Comparison of ENCODE assay signal across 5 cellular contexts in the genomic region with DNA sequence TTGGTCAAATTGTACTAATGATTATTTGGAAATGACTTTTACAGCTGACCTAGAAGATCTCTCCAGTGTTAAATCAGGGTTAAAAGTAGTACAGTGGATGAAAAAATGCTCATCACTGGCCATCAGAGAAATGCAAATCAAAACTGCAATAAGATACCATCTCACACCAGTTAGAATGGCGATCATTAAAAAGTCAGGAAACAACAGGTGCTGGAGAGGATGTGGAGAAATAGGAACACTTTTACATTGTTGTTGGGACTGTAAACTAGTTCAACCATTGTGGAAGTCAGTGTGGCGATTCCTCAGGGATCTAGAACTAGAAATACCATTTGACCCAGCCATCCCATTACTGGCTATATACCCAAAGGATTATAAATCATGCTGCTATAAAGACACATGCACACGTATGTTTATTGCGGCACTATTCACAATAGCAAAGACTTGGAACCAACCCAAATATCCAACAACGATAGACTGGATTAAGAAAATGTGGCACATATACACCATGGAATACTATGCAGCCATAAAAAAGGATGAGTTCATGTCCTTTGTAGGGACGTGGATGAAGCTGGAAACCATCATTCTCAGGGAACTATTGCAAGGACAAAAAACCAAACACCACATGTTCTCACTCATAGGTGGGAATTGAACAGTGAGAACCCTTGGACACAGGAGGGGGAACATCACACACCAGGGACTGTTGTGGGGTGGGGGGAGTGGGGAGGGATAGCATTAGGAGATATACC. TPM values are rescaled to one million over a fixed set of nuclear protein-coding genes. Genes with fewer than 3 reads are reported as not detected.
DNase-seq lines count a peak whose midpoint lies in the region; ATAC-seq, FAIRE-seq and TF ChIP-seq lines count a peak whose summit lies in the region.
"Not testable (repeated sequence)": the region's sequence is repeated elsewhere in the genome, so short reads cannot be mapped to it uniquely, and the experiment has no call there.

No MANE protein-coding gene starts in this region.

- TF ChIP-seq CTCF in A673 (conservative IDR thresholded peaks at IDR 0.05; ENCODE audit: low read depth, low read length); HEK293 (tag by site-specific recombination; IDR thresholded peaks at IDR 0.05); Panc1 (IDR thresholded peaks at IDR 0.05); K562 (IDR thresholded peaks at IDR 0.05 in 2 of 3, conservative IDR thresholded peaks at IDR 0.05 in 1 of 3; ENCODE audit: insufficient read depth in 2 of 3, low read depth in 1 of 3, low read length in 3 of 3); HepG2 (CRISPR knock-in tag; IDR thresholded peaks at IDR 0.05): not testable (repeated sequence)

- FAIRE-seq in K562 (lab: Jason Lieb, UNC); HepG2 (lab: Jason Lieb, UNC): not testable (repeated sequence)

- not testable (repeated sequence) for H3K27ac ChIP-seq in A673 (ENCODE audit: low read depth, low read length, poor library complexity, severe bottlenecking); HEK293 (ENCODE audit: extremely low read depth, low read depth, low read length); Panc1 (ENCODE audit: low read length); K562 (ENCODE audit: extremely low read depth, low read depth, low read length); HepG2 (ENCODE audit: extremely low read length, insufficient read depth, low read length)

- H3K27me3 ChIP-seq in A673 (replicated peaks; ENCODE audit: insufficient read depth, low read depth, low read length, poor library complexity); Panc1 (ENCODE audit: control insufficient read depth, insufficient read depth, low read length); K562 (ENCODE audit: control insufficient read depth in 2 of 2, insufficient read depth in 2 of 2, low read length in 2 of 2); HepG2 (ENCODE audit: control insufficient read depth in 1 of 2, insufficient read depth in 2 of 2, low read length in 2 of 2): not testable (repeated sequence)

- not testable (repeated sequence) for DNase-seq in A673 (ENCODE audit: low spot score); Panc1 (ENCODE audit: low read depth, low spot score); K562 (ENCODE audit: extremely low read depth in 1 of 4, low spot score in 3 of 4); HepG2 (ENCODE audit: low spot score)

- not testable (repeated sequence) for H3K36me3 ChIP-seq in A673 (ENCODE audit: insufficient read depth, low read length, poor library complexity, severe bottlenecking); HEK293 (ENCODE audit: control insufficient read depth in 2 of 2, insufficient read depth in 1 of 2, low read length in 2 of 2); Panc1 (ENCODE audit: control insufficient read depth, insufficient read depth, low read length); K562 (ENCODE audit: control insufficient read depth, insufficient read depth, low read length); HepG2 (replicated peaks in 1 of 2; ENCODE audit: control insufficient read depth in 1 of 2, insufficient read depth in 2 of 2, low read length in 2 of 2)

- H3K79me2 ChIP-seq in K562 (ENCODE audit: control insufficient read depth, insufficient read depth, low read length) (peaks cover 92% of the 10 kb centered on the region), HepG2 (ENCODE audit: insufficient read depth, low read length) (peaks cover 92% of the 10 kb centered on the region)

- not testable (repeated sequence) for H3K9ac ChIP-seq in K562 (ENCODE audit: insufficient read depth in 1 of 2, low read depth in 2 of 2, low read length in 2 of 2); HepG2 (ENCODE audit: insufficient read depth, low read depth, low read length)

- H2AFZ ChIP-seq in K562 (ENCODE audit: low read depth, low read length); HepG2 (ENCODE audit: low read length): not testable (repeated sequence)

- not testable (repeated sequence) for TF ChIP-seq POLR2A in K562 (conservative IDR thresholded peaks at IDR 0.05); HepG2 (IDR thresholded peaks at IDR 0.05; ENCODE audit: insufficient read depth in 1 of 2, low read depth in 2 of 2, low read length in 2 of 2)

- H3K4me2 ChIP-seq in K562 (ENCODE audit: insufficient read depth, low read length); HepG2 (ENCODE audit: low read depth, low read length): not testable (repeated sequence)

- H3K9me3 ChIP-seq in A673 (ENCODE audit: low read depth, low read length, poor library complexity, severe bottlenecking); HEK293 (ENCODE audit: control insufficient read depth, insufficient read depth, low read depth, low read length); Panc1 (ENCODE audit: control insufficient read depth, insufficient read depth, low read depth, low read length); K562 (replicated peaks; ENCODE audit: control insufficient read depth, insufficient read depth, low read depth, low read length); HepG2 (ENCODE audit: low read length): not testable (repeated sequence)

- not testable (repeated sequence) for H3K4me3 ChIP-seq in A673 (ENCODE audit: low read depth, low read length, poor library complexity, severe bottlenecking); HEK293 (ENCODE audit: low read depth, low read length); Panc1 (ENCODE audit: low read depth in 2 of 2, low read length in 2 of 2); K562; HepG2 (replicated peaks in 1 of 3; ENCODE audit: insufficient read depth in 1 of 3, low read depth in 2 of 3, low read length in 3 of 3)

- not testable (repeated sequence) for H3K4me1 ChIP-seq in A673 (ENCODE audit: insufficient read depth, low read length, poor library complexity, severe bottlenecking); Panc1 (ENCODE audit: control insufficient read depth, insufficient read depth, low read length); K562 (replicated peaks in 1 of 2; ENCODE audit: control insufficient read depth in 2 of 2, insufficient read depth in 2 of 2, low read length in 2 of 2); HepG2 (ENCODE audit: insufficient read depth, low read length)
- peaks cover 13% of the 10 kb centered on the region for H3K4me1 ChIP-seq in HEK293 (ENCODE audit: control insufficient read depth, insufficient read depth, low read length)

- H4K20me1 ChIP-seq in K562 (replicated peaks; ENCODE audit: control insufficient read depth, insufficient read depth, low read length), result not testable (repeated sequence)
- H4K20me1 ChIP-seq in HepG2 (ENCODE audit: insufficient read depth, low read length), result peaks cover 40% of the 10 kb centered on the region

- ATAC-seq in Panc1, K562, HepG2: not testable (repeated sequence)

- H3K9me1 ChIP-seq in K562 (ENCODE audit: control insufficient read depth, insufficient read depth, low read length), result not testable (repeated sequence)

- 100% methylated on average over 2 of the region's 6 CpGs for WGBS in K562 (ENCODE audit: insufficient coverage, low coverage, missing lambda C conversion rate)
- WGBS in HepG2 (ENCODE audit: low lambda C conversion rate), result 92% methylated on average over 3 of the region's 6 CpGs

- CTCF ChIA-PET in A673 (lab: Charles Lee); HEK293 (lab: Yijun Ruan, JAX); Panc1 (lab: Charles Lee); HepG2 (lab: Yijun Ruan, JAX; ENCODE audit: low intra/inter-chr PET ratio, low total read pairs): not testable (repeated sequence)
- CTCF ChIA-PET in K562 (lab: Yijun Ruan, JAX; ENCODE audit: low intra/inter-chr PET ratio), result interaction anchor here (0.5 kb wide), 1 partner anchor 45 kb away, joined by 4 read pairs; no protein-coding TSS in a partner anchor

- intact Hi-C loops in A673 (cut with micrococcal nuclease; ENCODE audit: unreplicated experiment); Panc1 (cut with micrococcal nuclease; ENCODE audit: unreplicated experiment); K562 (cut with micrococcal nuclease); HepG2 (cut with micrococcal nuclease; ENCODE audit: unreplicated experiment): not testable (repeated sequence)

- POLR2A ChIA-PET in A673 (lab: Charles Lee; ENCODE audit: low non-redundant PET); HEK293 (lab: Yijun Ruan, JAX); Panc1 (lab: Charles Lee); K562 (lab: Yijun Ruan, JAX); HepG2 (lab: Yijun Ruan, JAX): not testable (repeated sequence)

- BruUV-seq in A673 (replicated peaks; lab: Mats Ljungman, UMichigan), result TSS peak; percentile 6
- TSS peak; percentile 11 for BruUV-seq in Panc1 (replicated peaks; lab: Mats Ljungman, UMichigan)
- BruUV-seq in K562 (replicated peaks; lab: Mats Ljungman, UMichigan), result not testable (repeated sequence)
- TSS peak; percentile 5 for BruUV-seq in HepG2 (replicated peaks; lab: Mats Ljungman, UMichigan)

- in situ Hi-C loops in Panc1 (cut with HindIII; ENCODE audit: low pct_unique_long_range_greater_than_20kb, low sequenced_read_pairs); K562 (cut with MboI); HepG2 (cut with HindIII; ENCODE audit: extremely low pct_ligation_motif_present, low pct_unique_long_range_greater_than_20kb): not testable (repeated sequence)

- not testable (repeated sequence) for TF ChIP-seq EP300 in K562 (IDR thresholded peaks at IDR 0.05; ENCODE audit: low read length); HepG2 (IDR thresholded peaks at IDR 0.05; ENCODE audit: low read depth in 2 of 2, low read length in 2 of 2); HepG2 (CRISPR knock-in tag; IDR thresholded peaks at IDR 0.05; ENCODE audit: borderline replicate concordance)

- not testable (repeated sequence) for TF ChIP-seq RAD21 in K562 (CRISPR knock-in tag; conservative IDR thresholded peaks at IDR 0.05 in 1 of 2, IDR thresholded peaks at IDR 0.05 in 1 of 2); HepG2 (CRISPR knock-in tag; IDR thresholded peaks at IDR 0.05)

RNA-seq across cellular contexts. Expression of gene NIPBL, which starts 15.7 kb away (rescaled TPM):
- 69.5 and 79.6 TPM in 2 replicates for total RNA-seq in A673 (2021)
- 41.6 TPM for total RNA-seq in Panc1 (2021; ENCODE audit: unreplicated experiment)
- 19.1 TPM for polyA plus RNA-seq in Panc1 (2012; ENCODE audit: insufficient read length)
- 63.5 and 179 TPM in 2 replicates for total RNA-seq in K562 (2011; cell fraction: chromatin; rRNA removed; ENCODE audit: low replicate concordance)
- 22.7 and 38.0 TPM in 2 replicates for total RNA-seq in K562 (2011; cell fraction: nucleolus; rRNA removed)
- total RNA-seq in K562 (2011; cell fraction: nucleoplasm; rRNA removed), result 72.7 and 138 TPM in 2 replicates
- total RNA-seq in K562 (2014; rRNA removed), result 26.1 and 27.9 TPM in 2 replicates
- 38.9 and 48.7 TPM in 2 replicates for total RNA-seq in K562 (2014; rRNA removed; fragmentation: Illumina TruSeq; extraction: Trizol)
- 37.9 and 42.3 TPM in 2 replicates for total RNA-seq in K562 (2015; rRNA removed; fragmentation: Illumina TruSeq; extraction: Trizol)
- 56.7 and 56.9 TPM in 2 replicates for total RNA-seq in K562 (2021)
- 45.0 and 50.6 TPM in 2 replicates for polyA plus RNA-seq in K562 (2011; rRNA removed)
- polyA plus RNA-seq in K562 (2011; cell fraction: cytosol; rRNA removed), result 28.7 and 31.9 TPM in 2 replicates
- 93.7 and 95.8 TPM in 2 replicates for polyA plus RNA-seq in K562 (2011; cell fraction: nucleus; rRNA removed)
- 25.7 and 27.0 TPM in 2 replicates for polyA plus RNA-seq in K562 (2012)
- 31.6 and 39.1 TPM in 2 replicates for polyA plus RNA-seq in K562 (2014; fragmentation: Illumina TruSeq; extraction: Trizol)
- polyA plus RNA-seq in K562 (2014; fragmentation: Nextera tagmentation; extraction: Ambion mirVana), result 10 to 100 TPM; 12.9 to 15.6 TPM
- 20.8 and 26.2 TPM in 2 replicates for polyA plus RNA-seq in K562 (2014; rRNA removed)
- 186 and 237 TPM in 2 replicates for polyA minus RNA-seq in K562 (2011; rRNA and poly(A)+ RNA removed)
- polyA minus RNA-seq in K562 (2011; cell fraction: cytosol; rRNA and poly(A)+ RNA removed), result 43.8 and 51.4 TPM in 2 replicates
- polyA minus RNA-seq in K562 (2011; cell fraction: nucleus; rRNA and poly(A)+ RNA removed), result 75.4 and 141 TPM in 2 replicates
- total RNA-seq in HepG2 (2016; rRNA removed; fragmentation: Illumina TruSeq; extraction: Trizol), result 12.3 and 30.5 TPM in 2 replicates
- 24.0 and 27.8 TPM in 2 replicates for total RNA-seq in HepG2 (2016; cell fraction: cytosol; rRNA removed; fragmentation: Illumina TruSeq; extraction: Trizol; ENCODE audit: low read depth)
- total RNA-seq in HepG2 (2016; cell fraction: insoluble cytoplasmic fraction; rRNA removed; fragmentation: Illumina TruSeq; extraction: Trizol), result 9.1 and 33.0 TPM in 2 replicates
- 26.1 and 28.9 TPM in 2 replicates for total RNA-seq in HepG2 (2016; cell fraction: membrane; rRNA removed; fragmentation: Illumina TruSeq; extraction: Trizol)
- total RNA-seq in HepG2 (2016; cell fraction: nucleus; rRNA removed; fragmentation: Illumina TruSeq; extraction: Trizol), result 33.1 and 36.7 TPM in 2 replicates
- 24.1 and 32.3 TPM in 2 replicates for polyA plus RNA-seq in HepG2 (2011; rRNA removed)
- polyA plus RNA-seq in HepG2 (2011; cell fraction: cytosol; rRNA removed), result 12.5 and 17.2 TPM in 2 replicates
- polyA plus RNA-seq in HepG2 (2011; cell fraction: nucleus; rRNA removed), result 26.2 and 31.4 TPM in 2 replicates
- 14.9 and 21.2 TPM in 2 replicates for polyA plus RNA-seq in HepG2 (2012)
- 0.62 and 0.76 TPM in 2 replicates for polyA plus RNA-seq in HepG2 (2016; cell fraction: cytosol; fragmentation: Illumina TruSeq; extraction: Trizol; ENCODE audit: low read depth)
- 34.6 and 35.0 TPM in 2 replicates for polyA plus RNA-seq in HepG2 (2016; cell fraction: insoluble cytoplasmic fraction; fragmentation: Illumina TruSeq; extraction: Trizol; ENCODE audit: low read depth)
- 1.9 and 2.1 TPM in 2 replicates for polyA plus RNA-seq in HepG2 (2016; cell fraction: membrane; fragmentation: Illumina TruSeq; extraction: Trizol; ENCODE audit: low read depth)
- polyA plus RNA-seq in HepG2 (2016; cell fraction: nucleus; fragmentation: Illumina TruSeq; extraction: Trizol; ENCODE audit: insufficient read depth, low read depth), result 28.9 and 29.4 TPM in 2 replicates
- 84.7 and 239 TPM in 2 replicates for polyA minus RNA-seq in HepG2 (2011; rRNA and poly(A)+ RNA removed; ENCODE audit: low replicate concordance)
- polyA minus RNA-seq in HepG2 (2011; cell fraction: cytosol; rRNA and poly(A)+ RNA removed), result 35.3 and 42.1 TPM in 2 replicates
- polyA minus RNA-seq in HepG2 (2011; cell fraction: nucleus; rRNA and poly(A)+ RNA removed), result 159 and 172 TPM in 2 replicates
